Comparison of ENCODE assay signal across 1 cellular context in the genomic region with DNA sequence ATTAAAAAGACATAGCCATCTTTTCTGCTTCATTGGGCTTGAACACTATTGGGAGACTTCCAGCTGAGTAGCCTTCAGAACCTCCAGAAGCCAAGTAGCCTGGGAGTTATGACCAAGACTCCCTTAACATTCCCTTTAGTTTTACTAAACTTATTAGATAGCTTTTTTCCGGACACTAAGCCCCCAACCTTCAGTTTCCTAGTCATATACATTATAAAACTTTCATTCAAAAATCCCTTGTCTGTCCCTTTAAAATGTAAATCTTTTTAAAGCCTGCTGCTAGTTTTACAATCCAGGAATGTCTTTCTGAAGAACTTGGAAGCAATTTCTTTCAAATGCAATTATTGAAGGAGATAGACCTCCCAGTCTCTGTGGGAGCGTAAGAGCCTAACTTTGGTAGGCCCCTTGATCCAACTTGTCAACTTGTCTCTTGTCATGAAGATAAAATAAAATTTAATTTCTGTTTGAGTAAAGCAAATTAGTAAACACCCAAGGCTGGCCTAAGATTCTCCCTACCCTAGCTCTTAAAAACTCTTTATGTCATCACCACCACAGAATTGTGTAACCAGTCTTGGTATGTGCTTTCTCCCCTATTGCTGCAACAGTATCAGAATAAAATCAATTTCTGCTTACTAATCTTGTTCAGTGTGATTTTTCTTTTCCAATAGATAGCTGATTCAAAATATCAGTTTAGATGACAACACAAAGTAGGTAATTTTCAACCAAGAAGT.
TF ChIP-seq lines count a peak whose summit lies in the region.

No MANE protein-coding gene starts in this region.

TF ChIP-seq in GM23338, 12 proteins besides CTCF, POLR2A, EP300 and RAD21 (continued from another document):
- TF ChIP-seq, protein P1, sequence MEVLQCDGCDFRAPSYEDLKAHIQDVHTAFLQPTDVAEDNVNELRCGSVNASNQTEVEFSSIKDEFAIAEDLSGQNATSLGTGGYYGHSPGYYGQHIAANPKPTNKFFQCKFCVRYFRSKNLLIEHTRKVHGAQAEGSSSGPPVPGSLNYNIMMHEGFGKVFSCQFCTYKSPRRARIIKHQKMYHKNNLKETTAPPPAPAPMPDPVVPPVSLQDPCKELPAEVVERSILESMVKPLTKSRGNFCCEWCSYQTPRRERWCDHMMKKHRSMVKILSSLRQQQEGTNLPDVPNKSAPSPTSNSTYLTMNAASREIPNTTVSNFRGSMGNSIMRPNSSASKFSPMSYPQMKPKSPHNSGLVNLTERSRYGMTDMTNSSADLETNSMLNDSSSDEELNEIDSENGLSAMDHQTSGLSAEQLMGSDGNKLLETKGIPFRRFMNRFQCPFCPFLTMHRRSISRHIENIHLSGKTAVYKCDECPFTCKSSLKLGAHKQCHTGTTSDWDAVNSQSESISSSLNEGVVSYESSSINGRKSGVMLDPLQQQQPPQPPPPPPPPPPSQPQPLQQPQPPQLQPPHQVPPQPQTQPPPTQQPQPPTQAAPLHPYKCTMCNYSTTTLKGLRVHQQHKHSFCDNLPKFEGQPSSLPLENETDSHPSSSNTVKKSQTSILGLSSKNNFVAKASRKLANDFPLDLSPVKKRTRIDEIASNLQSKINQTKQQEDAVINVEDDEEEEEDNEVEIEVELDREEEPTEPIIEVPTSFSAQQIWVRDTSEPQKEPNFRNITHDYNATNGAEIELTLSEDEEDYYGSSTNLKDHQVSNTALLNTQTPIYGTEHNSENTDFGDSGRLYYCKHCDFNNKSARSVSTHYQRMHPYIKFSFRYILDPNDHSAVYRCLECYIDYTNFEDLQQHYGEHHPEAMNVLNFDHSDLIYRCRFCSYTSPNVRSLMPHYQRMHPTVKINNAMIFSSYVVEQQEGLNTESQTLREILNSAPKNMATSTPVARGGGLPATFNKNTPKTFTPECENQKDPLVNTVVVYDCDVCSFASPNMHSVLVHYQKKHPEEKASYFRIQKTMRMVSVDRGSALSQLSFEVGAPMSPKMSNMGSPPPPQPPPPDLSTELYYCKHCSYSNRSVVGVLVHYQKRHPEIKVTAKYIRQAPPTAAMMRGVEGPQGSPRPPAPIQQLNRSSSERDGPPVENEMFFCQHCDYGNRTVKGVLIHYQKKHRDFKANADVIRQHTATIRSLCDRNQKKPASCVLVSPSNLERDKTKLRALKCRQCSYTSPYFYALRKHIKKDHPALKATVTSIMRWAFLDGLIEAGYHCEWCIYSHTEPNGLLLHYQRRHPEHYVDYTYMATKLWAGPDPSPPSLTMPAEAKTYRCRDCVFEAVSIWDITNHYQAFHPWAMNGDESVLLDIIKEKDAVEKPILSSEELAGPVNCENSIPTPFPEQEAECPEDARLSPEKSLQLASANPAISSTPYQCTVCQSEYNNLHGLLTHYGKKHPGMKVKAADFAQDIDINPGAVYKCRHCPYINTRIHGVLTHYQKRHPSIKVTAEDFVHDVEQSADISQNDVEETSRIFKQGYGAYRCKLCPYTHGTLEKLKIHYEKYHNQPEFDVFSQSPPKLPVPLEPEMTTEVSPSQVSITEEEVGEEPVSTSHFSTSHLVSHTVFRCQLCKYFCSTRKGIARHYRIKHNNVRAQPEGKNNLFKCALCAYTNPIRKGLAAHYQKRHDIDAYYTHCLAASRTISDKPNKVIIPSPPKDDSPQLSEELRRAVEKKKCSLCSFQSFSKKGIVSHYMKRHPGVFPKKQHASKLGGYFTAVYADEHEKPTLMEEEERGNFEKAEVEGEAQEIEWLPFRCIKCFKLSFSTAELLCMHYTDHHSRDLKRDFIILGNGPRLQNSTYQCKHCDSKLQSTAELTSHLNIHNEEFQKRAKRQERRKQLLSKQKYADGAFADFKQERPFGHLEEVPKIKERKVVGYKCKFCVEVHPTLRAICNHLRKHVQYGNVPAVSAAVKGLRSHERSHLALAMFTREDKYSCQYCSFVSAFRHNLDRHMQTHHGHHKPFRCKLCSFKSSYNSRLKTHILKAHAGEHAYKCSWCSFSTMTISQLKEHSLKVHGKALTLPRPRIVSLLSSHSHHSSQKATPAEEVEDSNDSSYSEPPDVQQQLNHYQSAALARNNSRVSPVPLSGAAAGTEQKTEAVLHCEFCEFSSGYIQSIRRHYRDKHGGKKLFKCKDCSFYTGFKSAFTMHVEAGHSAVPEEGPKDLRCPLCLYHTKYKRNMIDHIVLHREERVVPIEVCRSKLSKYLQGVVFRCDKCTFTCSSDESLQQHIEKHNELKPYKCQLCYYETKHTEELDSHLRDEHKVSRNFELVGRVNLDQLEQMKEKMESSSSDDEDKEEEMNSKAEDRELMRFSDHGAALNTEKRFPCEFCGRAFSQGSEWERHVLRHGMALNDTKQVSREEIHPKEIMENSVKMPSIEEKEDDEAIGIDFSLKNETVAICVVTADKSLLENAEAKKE (CRISPR knock-in tag; IDR thresholded peaks at IDR 0.05): peak; percentile 83; the same call in 1 of the 2 replicates
- no peak for TF ChIP-seq EZH2 (IDR thresholded peaks at IDR 0.05; ENCODE audit: low read depth, unreplicated experiment)
- no peak for TF ChIP-seq STAT1 (IDR thresholded peaks at IDR 0.05; ENCODE audit: unreplicated experiment)
- TF ChIP-seq ZNF114 (CRISPR knock-in tag; IDR thresholded peaks at IDR 0.05): no peak
- TF ChIP-seq EZH2phosphoT487 (IDR thresholded peaks at IDR 0.05; ENCODE audit: unreplicated experiment): no peak
TF ChIP-seq in GM23338: peak in this region for 3.
